7 cellular contexts compared by ENCODE assay signal in genomic region chr7:64665980-64666674, GRCh38. TPM values are rescaled to one million over a fixed set of nuclear protein-coding genes. Genes with fewer than 3 reads are reported as not detected.
A peak's percentile ranks its signal among the peaks of the same experiment; 100 is the strongest.
DNase-seq lines count a peak whose midpoint lies in the region; ATAC-seq, FAIRE-seq and TF ChIP-seq lines count a peak whose summit lies in the region.

Gene ZNF107 (plus strand): TSS chr7:64666133. CDS start chr7:64666283, 150 bp downstream.

- peak within 1 kb of the TSS; percentile 92 for H3K9ac ChIP-seq in astrocyte (ENCODE audit: low read length)
- peak within 1 kb of the TSS; percentile 25 for H3K9ac ChIP-seq in rectal smooth muscle tissue (ENCODE audit: low read length)

- H3K4me1 Mint-ChIP-seq in T-helper 2 cell treated with Interferon-gamma antibody and Interleukin-4, amounts not matched to agents 5 μg/mL and 100 μg/mL, for 36 hours (ENCODE audit: low read depth) = peaks cover 16% of the 10 kb centered on the region
- H3K4me1 Mint-ChIP-seq in astrocyte (ENCODE audit: low read depth, unreplicated experiment) = peaks cover 13% of the 10 kb centered on the region

- no peaks in the 10 kb centered on the region for H4K20me1 ChIP-seq in astrocyte (ENCODE audit: insufficient read depth, low read length)

- H3K27ac Mint-ChIP-seq in T-helper 2 cell treated with Interferon-gamma antibody and Interleukin-4, amounts not matched to agents 5 μg/mL and 100 μg/mL, for 36 hours = peak within 1 kb of the TSS; percentile 95
- H3K27ac Mint-ChIP-seq in astrocyte (ENCODE audit: unreplicated experiment) = peak within 1 kb of the TSS; percentile 95

- no peaks in the 10 kb centered on the region for H3K27me3 Mint-ChIP-seq in T-helper 2 cell treated with Interferon-gamma antibody and Interleukin-4, amounts not matched to agents 5 μg/mL and 100 μg/mL, for 36 hours (ENCODE audit: low read depth)
- no peaks in the 10 kb centered on the region for H3K27me3 Mint-ChIP-seq in astrocyte (ENCODE audit: low read depth, unreplicated experiment)

- peak within 1 kb of the TSS; percentile 96 for H3K4me3 Mint-ChIP-seq in T-helper 2 cell treated with Interferon-gamma antibody and Interleukin-4, amounts not matched to agents 5 μg/mL and 100 μg/mL, for 36 hours
- peak within 1 kb of the TSS; percentile 97 for H3K4me3 Mint-ChIP-seq in astrocyte (ENCODE audit: unreplicated experiment)

- H3K27me3 ChIP-seq in astrocyte (ENCODE audit: insufficient read depth, low read length) = no peaks in the 10 kb centered on the region
- no peaks in the 10 kb centered on the region for H3K27me3 ChIP-seq in rectal smooth muscle tissue (ENCODE audit: control insufficient read depth, insufficient read depth, low read length)

- peaks cover 6% of the 10 kb centered on the region for H3K4me1 ChIP-seq in astrocyte (ENCODE audit: insufficient read depth, low read length)
- no peaks in the 10 kb centered on the region for H3K4me1 ChIP-seq in rectal smooth muscle tissue (ENCODE audit: control insufficient read depth, insufficient read depth, low read length)

- H3K4me2 ChIP-seq in astrocyte (ENCODE audit: low read length) = peak within 1 kb of the TSS; percentile 87

- H3K36me3 ChIP-seq in astrocyte (ENCODE audit: insufficient read depth, low read length) (no peaks in the 10 kb centered on the region), rectal smooth muscle tissue (ENCODE audit: control insufficient read depth, insufficient read depth, low read length) (no peaks in the 10 kb centered on the region)

- H3K27ac ChIP-seq in astrocyte (ENCODE audit: low read depth, low read length) (peak within 1 kb of the TSS; percentile 82), rectal smooth muscle tissue (ENCODE audit: low read depth, low read length) (peak within 1 kb of the TSS; percentile 41)

- peaks cover 53% of the 10 kb centered on the region for H3K36me3 Mint-ChIP-seq in T-helper 2 cell treated with Interferon-gamma antibody and Interleukin-4, amounts not matched to agents 5 μg/mL and 100 μg/mL, for 36 hours (ENCODE audit: low read depth)
- peaks cover 3% of the 10 kb centered on the region for H3K36me3 Mint-ChIP-seq in astrocyte (ENCODE audit: low read depth, unreplicated experiment)

- peak; percentile 87 to 89 for DNase-seq in NCI-H1930 (lab: John Stamatoyannopoulos, UW)
- DNase-seq in T-helper 2 cell treated with Interferon-gamma antibody and Interleukin-4, amounts not matched to agents 5 μg/mL and 100 μg/mL, for 36 hours (ENCODE audit: low spot score) = peak; percentile 85
- peak; percentile 92 for DNase-seq in astrocyte (ENCODE audit: low read depth)
- peak; percentile 94 for DNase-seq in hepatic stellate cell (ENCODE audit: low spot score)

- peak within 1 kb of the TSS; percentile 92 for H2AFZ ChIP-seq in astrocyte (ENCODE audit: low read depth, low read length)

- TF ChIP-seq CTCF in astrocyte (IDR thresholded peaks at IDR 0.05; ENCODE audit: insufficient read depth, low read depth, low read length) = no peak

- ATAC-seq in GM18502 (IDR thresholded peaks at IDR 0.05; ENCODE audit: poor library complexity, unreplicated experiment) = peak; percentile 96
- peak; percentile 98 for ATAC-seq in HG02970 (IDR thresholded peaks at IDR 0.05; ENCODE audit: low FRiP score, unreplicated experiment)

- peaks cover 51% of the 10 kb centered on the region for H3K79me2 ChIP-seq in astrocyte (ENCODE audit: insufficient read depth, low read length)

- H3K9me3 Mint-ChIP-seq in T-helper 2 cell treated with Interferon-gamma antibody and Interleukin-4, amounts not matched to agents 5 μg/mL and 100 μg/mL, for 36 hours = peaks cover 36% of the 10 kb centered on the region
- H3K9me3 Mint-ChIP-seq in astrocyte (ENCODE audit: unreplicated experiment) = peaks cover 1% of the 10 kb centered on the region

- H3K9me3 ChIP-seq in astrocyte (ENCODE audit: insufficient read depth, low read depth, low read length) = no peaks in the 10 kb centered on the region

- H3K4me3 ChIP-seq in astrocyte (ENCODE audit: insufficient read depth, low read depth, low read length) = peak within 1 kb of the TSS; percentile 88
- peak within 1 kb of the TSS; percentile 79 for H3K4me3 ChIP-seq in rectal smooth muscle tissue (ENCODE audit: low read length)

- FAIRE-seq in astrocyte (lab: Jason Lieb, UNC) = peak; percentile 39

RNA-seq across cellular contexts. Expression of gene ZNF107, which starts in this region (rescaled TPM):
- total RNA-seq in astrocyte = 5.7 and 7.8 TPM in 2 replicates

Comparison
In these comparisons a context has a peak if more than half of its experiments do, and no peak if none do; other contexts are left out.
1. Peak in every context shown above with its lines: DNase-seq, ATAC-seq, H3K4me3 ChIP-seq and H3K27ac ChIP-seq.